ENCODE assay signal across 24 cellular contexts in the genomic region with DNA sequence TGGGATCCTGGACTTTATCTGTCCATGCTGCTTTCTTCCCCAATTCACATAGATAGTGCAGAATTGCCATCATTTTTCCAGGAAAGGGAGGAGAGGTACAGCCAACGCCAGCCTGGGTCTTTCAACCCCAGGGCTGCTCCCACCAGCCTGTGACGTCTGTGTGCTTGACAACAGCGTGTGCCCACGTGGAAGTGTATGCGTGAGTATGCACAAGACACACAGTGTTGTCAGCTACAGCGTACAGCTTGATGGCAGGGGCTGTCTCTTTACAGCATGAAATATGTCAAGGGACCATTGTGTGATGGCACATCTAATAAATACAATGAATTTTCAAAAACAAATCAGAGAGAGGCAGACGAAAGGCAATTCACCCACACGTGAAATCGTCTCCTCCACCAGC.
"Had no signal": no experiment of that assay in that cellular context is flagged by ENCODE, and none has a peak within 500 bp of the region (broad histone marks: within the 10 kb centered on the region; RNA-seq: fewer than 3 reads in every experiment).

No MANE protein-coding gene starts in this region.

- H3K9me3 ChIP-seq: esophagus squamous epithelium, left ventricle myocardium inferior, lower lobe of right lung, ovary, right atrium auricular region, sigmoid colon, thoracic aorta, tibial nerve, upper lobe of left lung had no signal

- H3K4me3 Mint-ChIP-seq: immature natural killer cell, natural killer cell had no signal

- H3K4me3 ChIP-seq: cardiac muscle cell, coronary artery, esophagus squamous epithelium, left ventricle myocardium inferior, lower lobe of right lung, ovary, right atrium auricular region, sigmoid colon, thoracic aorta, tibial nerve, upper lobe of left lung had no signal

- ATAC-seq: left colon; lower lobe of right lung; natural killer cell; stimulated activated naive CD8-positive, alpha-beta T cell treated with anti-CD3 and anti-CD28 coated beads, Interleukin-15, Interleukin-2, amounts not matched to agents 100 U/mL and 50 U/mL, for 24 hours had no signal

- H3K9me3 Mint-ChIP-seq: immature natural killer cell, natural killer cell had no signal

- H3K36me3 Mint-ChIP-seq: immature natural killer cell, natural killer cell had no signal

- DNase-seq: dermis blood vessel endothelial cell; effector memory CD4-positive, alpha-beta T cell; erythroblast; esophagus squamous epithelium; foreskin melanocyte; glutamatergic neuron; immature natural killer cell; islet precursor cell; kidney glomerular epithelial cell; left colon; left ventricle myocardium inferior; lower lobe of right lung; natural killer cell; ovary; sigmoid colon; stimulated activated CD4-positive, alpha-beta T cell treated with anti-CD3 and anti-CD28 coated beads, Interleukin-15, amount 100 ng/mL, for 24 hours; stimulated activated CD4-positive, alpha-beta T cell treated with anti-CD3 and anti-CD28 coated beads, Interleukin-2, amount 100 ng/mL, for 48 hours; stimulated activated naive CD8-positive, alpha-beta T cell treated with anti-CD3 and anti-CD28 coated beads, Interleukin-15, Interleukin-2, amounts not matched to agents 100 U/mL and 50 U/mL, for 24 hours; upper lobe of left lung had no signal

- H3K27ac Mint-ChIP-seq: immature natural killer cell, natural killer cell had no signal

- H3K4me1 ChIP-seq: esophagus squamous epithelium, left ventricle myocardium inferior, lower lobe of right lung, right atrium auricular region, sigmoid colon, upper lobe of left lung had no signal

- H3K27ac ChIP-seq: cardiac muscle cell, coronary artery, esophagus squamous epithelium, left ventricle myocardium inferior, lower lobe of right lung, ovary, sigmoid colon, thoracic aorta, tibial nerve, upper lobe of left lung had no signal

- H3K27me3 ChIP-seq: cardiac muscle cell, ovary, right atrium auricular region, sigmoid colon, tibial nerve, upper lobe of left lung had no signal
